1 cellular context compared by ENCODE assay signal in genomic region chr16:50025544-50025931, GRCh38.
TF ChIP-seq lines count a peak whose summit lies in the region.

No MANE protein-coding gene starts in this region.

TF ChIP-seq in GM23338, 12 proteins besides CTCF, POLR2A, EP300 and RAD21 (continued from another document):
- TF ChIP-seq REST (IDR thresholded peaks at IDR 0.05; ENCODE audit: unreplicated experiment) (no peak), CREB1 (CRISPR knock-in tag; IDR thresholded peaks at IDR 0.05; ENCODE audit: low read depth) (no peak), ZNF114 (CRISPR knock-in tag; IDR thresholded peaks at IDR 0.05) (no peak)
TF ChIP-seq in GM23338: peak in this region for 0.
